Comparison of ENCODE assay signal across 8 cellular contexts in genomic region chr20:4592316-4593148, GRCh38.
DNase-seq lines count a peak whose midpoint lies in the region; ATAC-seq lines count a peak whose summit lies in the region.

No MANE protein-coding gene starts in this region.

- DNase-seq in NCI-H1417 (lab: John Stamatoyannopoulos, UW) (peak; percentile 70 to 83 (median 77)), NCI-H1417 treated with DMSO at 0.1 percent for 48 hours (lab: John Stamatoyannopoulos, UW) (no peak), NCI-H2029 (lab: John Stamatoyannopoulos, UW) (peak; percentile 36), midbrain (lab: John Stamatoyannopoulos, UW) (peak; percentile 46)
- peak; percentile 43 for DNase-seq in activated CD4-positive, alpha-beta T cell treated with anti-CD3 and anti-CD28 coated beads, Interleukin-2, amount 50 U/mL, for 1 hour
- DNase-seq in effector CD4-positive, alpha-beta T cell: peak; percentile 40
- DNase-seq in stimulated activated CD8-positive, alpha-beta memory T cell treated with anti-CD3 and anti-CD28 coated beads, Interleukin-4, amount 100 ng/mL, for 48 hours: peak; percentile 77

- ATAC-seq in HG02981 (IDR thresholded peaks at IDR 0.05; ENCODE audit: unreplicated experiment): no peak
